34 cellular contexts compared by ENCODE assay signal in the genomic region with DNA sequence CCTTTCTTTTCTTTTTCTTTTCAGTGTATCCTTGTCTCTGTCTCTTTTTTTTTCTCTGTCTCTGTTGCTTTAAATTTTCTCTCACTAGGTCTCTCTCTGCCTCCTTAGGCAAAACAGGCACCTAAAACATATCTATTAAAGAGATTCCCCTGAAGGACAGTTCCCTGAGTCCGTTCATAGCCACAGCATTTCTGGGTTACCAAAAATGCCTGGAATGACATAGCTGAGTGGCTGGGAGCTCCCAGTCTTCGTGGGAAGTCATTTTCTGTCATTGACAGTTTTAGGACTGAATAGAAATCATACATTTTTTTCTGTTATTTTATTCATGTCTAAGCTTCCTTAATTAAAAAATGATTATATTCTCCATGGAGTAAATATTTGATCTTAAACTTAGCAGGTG.
"Had no signal": no experiment of that assay in that cellular context is flagged by ENCODE, and none has a peak within 500 bp of the region (broad histone marks: within the 10 kb centered on the region; RNA-seq: fewer than 3 reads in every experiment).

No MANE protein-coding gene starts in this region.

- H3K27me3 ChIP-seq: breast epithelium, cardiac muscle cell, colonic mucosa, gastrocnemius medialis, heart left ventricle had no signal

- H3K4me1 Mint-ChIP-seq: activated B cell treated with CpG ODN at 0.5 μM for 24 hours; activated naive CD4-positive, alpha-beta T cell treated with anti-CD3 and anti-CD28 coated beads, Interleukin-2, amount 10 ng/mL, durations not matched to agents 7 days and 5 days; activated naive CD8-positive, alpha-beta T cell treated with anti-CD3 and anti-CD28 coated beads, Interleukin-2, amount 10 ng/mL, durations not matched to agents 7 days and 5 days had no signal

- DNase-seq: activated B cell treated with CpG ODN at 0.5 μM for 24 hours; activated CD4-positive, alpha-beta memory T cell treated with anti-CD3 and anti-CD28 coated beads, Interleukin-2, amount 10 ng/mL, durations not matched to agents 7 days and 5 days; activated CD4-positive, alpha-beta T cell treated with anti-CD3 and anti-CD28 coated beads for 36 hours; activated CD4-positive, alpha-beta T cell treated with anti-CD3 and anti-CD28 coated beads, Interleukin-2, amount 10 ng/mL, durations not matched to agents 24 days and 14 days; activated CD4-positive, alpha-beta T cell treated with anti-CD3 and anti-CD28 coated beads, Interleukin-2, amount 50 U/mL, for 4 hours; activated CD4-positive, CD25-positive, alpha-beta regulatory T cell treated with anti-CD3 and anti-CD28 coated beads, Interleukin-2, amount 50 U/mL, for 72 hours; activated CD8-positive, alpha-beta memory T cell treated with anti-CD3 and anti-CD28 coated beads, Interleukin-2, amount 50 U/mL, for 48 hours; activated gamma-delta T cell; activated naive CD4-positive, alpha-beta T cell; activated naive CD4-positive, alpha-beta T cell treated with anti-CD3 and anti-CD28 coated beads, Interleukin-2, amount 10 ng/mL, durations not matched to agents 7 days and 5 days; activated naive CD8-positive, alpha-beta T cell treated with anti-CD3 and anti-CD28 coated beads, Interleukin-2, amount 10 ng/mL, durations not matched to agents 7 days and 5 days; activated T-cell treated with anti-CD3 and anti-CD28 coated beads for 4 hours; activated T-cell treated with anti-CD3 and anti-CD28 coated beads, Interleukin-2, amount 50 U/mL, for 24 hours; activated T-cell treated with anti-CD3 and anti-CD28 coated beads, Interleukin-2, amount 50 U/mL, for 72 hours; anterior cingulate cortex; central memory CD4-positive, alpha-beta T cell; cerebellar nuclear complex; colonic mucosa; effector memory CD4-positive, alpha-beta T cell; endodermal cell; foreskin fibroblast; gastrocnemius medialis; glutamatergic neuron; heart left ventricle; T-helper 1 cell; T-helper 17 cell; T1000; WERI-Rb-1 had no signal

- H3K9me3 Mint-ChIP-seq: activated B cell treated with CpG ODN at 0.5 μM for 24 hours; activated naive CD4-positive, alpha-beta T cell treated with anti-CD3 and anti-CD28 coated beads, Interleukin-2, amount 10 ng/mL, durations not matched to agents 7 days and 5 days; activated T-cell treated with anti-CD3 and anti-CD28 coated beads, Interleukin-2, amount 50 U/mL, for 24 hours; brain; endodermal cell; T-helper 2 cell treated with Interferon-gamma antibody and Interleukin-4, amounts not matched to agents 5 μg/mL and 100 μg/mL, for 36 hours had no signal

- H3K36me3 Mint-ChIP-seq: activated naive CD4-positive, alpha-beta T cell treated with anti-CD3 and anti-CD28 coated beads, Interleukin-2, amount 10 ng/mL, durations not matched to agents 7 days and 5 days; activated naive CD8-positive, alpha-beta T cell treated with anti-CD3 and anti-CD28 coated beads, Interleukin-2, amount 10 ng/mL, durations not matched to agents 7 days and 5 days; brain had no signal

- H3K4me1 ChIP-seq: breast epithelium, colonic mucosa had no signal

- H3K36me3 ChIP-seq: breast epithelium, cardiac muscle cell, colonic mucosa, gastrocnemius medialis, heart left ventricle, WERI-Rb-1 had no signal

- H3K4me3 Mint-ChIP-seq: activated B cell treated with CpG ODN at 0.5 μM for 24 hours; activated CD4-positive, alpha-beta memory T cell treated with anti-CD3 and anti-CD28 coated beads, Interleukin-2, amount 10 ng/mL, durations not matched to agents 7 days and 5 days; activated CD4-positive, alpha-beta T cell treated with anti-CD3 and anti-CD28 coated beads for 36 hours; activated CD4-positive, alpha-beta T cell treated with anti-CD3 and anti-CD28 coated beads, Interleukin-2, amount 10 ng/mL, durations not matched to agents 24 days and 14 days; activated naive CD4-positive, alpha-beta T cell treated with anti-CD3 and anti-CD28 coated beads, Interleukin-2, amount 10 ng/mL, durations not matched to agents 7 days and 5 days; activated naive CD8-positive, alpha-beta T cell treated with anti-CD3 and anti-CD28 coated beads, Interleukin-2, amount 10 ng/mL, durations not matched to agents 7 days and 5 days; activated T-cell treated with anti-CD3 and anti-CD28 coated beads, Interleukin-2, amount 50 U/mL, for 24 hours; activated T-cell treated with anti-CD3 and anti-CD28 coated beads, Interleukin-2, amount 50 U/mL, for 72 hours; brain; endodermal cell; T-helper 17 cell; T-helper 2 cell treated with Interferon-gamma antibody and Interleukin-4, amounts not matched to agents 5 μg/mL and 100 μg/mL, for 36 hours had no signal

- H3K27me3 Mint-ChIP-seq: activated B cell treated with CpG ODN at 0.5 μM for 24 hours; activated CD4-positive, alpha-beta memory T cell treated with anti-CD3 and anti-CD28 coated beads, Interleukin-2, amount 10 ng/mL, durations not matched to agents 7 days and 5 days; activated naive CD4-positive, alpha-beta T cell treated with anti-CD3 and anti-CD28 coated beads, Interleukin-2, amount 10 ng/mL, durations not matched to agents 7 days and 5 days had no signal

- H3K4me3 ChIP-seq: breast epithelium, cardiac muscle cell, colonic mucosa, gastrocnemius medialis, heart left ventricle had no signal

- H3K27ac Mint-ChIP-seq: activated B cell treated with CpG ODN at 0.5 μM for 24 hours; activated CD4-positive, alpha-beta memory T cell treated with anti-CD3 and anti-CD28 coated beads, Interleukin-2, amount 10 ng/mL, durations not matched to agents 7 days and 5 days; activated CD4-positive, alpha-beta T cell treated with anti-CD3 and anti-CD28 coated beads for 36 hours; activated CD4-positive, alpha-beta T cell treated with anti-CD3 and anti-CD28 coated beads, Interleukin-2, amount 10 ng/mL, durations not matched to agents 24 days and 14 days; activated naive CD4-positive, alpha-beta T cell treated with anti-CD3 and anti-CD28 coated beads, Interleukin-2, amount 10 ng/mL, durations not matched to agents 7 days and 5 days; activated naive CD4-positive, alpha-beta T cell treated with anti-CD3 and anti-CD28 coated beads, Interleukin-2, amount 50 U/mL, for 72 hours; activated naive CD8-positive, alpha-beta T cell treated with anti-CD3 and anti-CD28 coated beads, Interleukin-2, amount 10 ng/mL, durations not matched to agents 7 days and 5 days; activated T-cell treated with anti-CD3 and anti-CD28 coated beads, Interleukin-2, amount 50 U/mL, for 24 hours; activated T-cell treated with anti-CD3 and anti-CD28 coated beads, Interleukin-2, amount 50 U/mL, for 72 hours; brain; endodermal cell; T-helper 17 cell; T-helper 2 cell treated with Interferon-gamma antibody and Interleukin-4, amounts not matched to agents 5 μg/mL and 100 μg/mL, for 36 hours had no signal

- H3K27ac ChIP-seq: breast epithelium, cardiac muscle cell, colonic mucosa, heart left ventricle, WERI-Rb-1 had no signal

- ATAC-seq: activated CD4-positive, alpha-beta T cell treated with anti-CD3 and anti-CD28 coated beads for 36 hours; activated naive CD4-positive, alpha-beta T cell treated with anti-CD3 and anti-CD28 coated beads, Interleukin-2, amount 50 U/mL, for 72 hours; activated T-cell treated with anti-CD3 and anti-CD28 coated beads, Interleukin-2, amount 50 U/mL, for 72 hours; esophagus mucosa; heart left ventricle; T-helper 17 cell had no signal

- H3K9me3 ChIP-seq: breast epithelium, colonic mucosa, gastrocnemius medialis, heart left ventricle had no signal
